Comparison of ENCODE assay signal across 22 cellular contexts in genomic region chr20:4563031-4563430, GRCh38.
"Had no signal": no experiment of that assay in that cellular context is flagged by ENCODE, and none has a peak within 500 bp of the region (broad histone marks: within the 10 kb centered on the region; RNA-seq: fewer than 3 reads in every experiment).

No MANE protein-coding gene starts in this region.

- H3K4me1 ChIP-seq: lower lobe of right lung, psoas muscle, sigmoid colon, spleen, transverse colon, upper lobe of right lung, uterus had no signal

- H3K4me3 ChIP-seq: lower lobe of right lung, ovary, psoas muscle, sigmoid colon, skin epidermis, spleen, thoracic aorta, transverse colon, upper lobe of right lung, uterus had no signal

- H3K27ac ChIP-seq: lower lobe of right lung, ovary, psoas muscle, sigmoid colon, skin epidermis, spleen, thoracic aorta, transverse colon, upper lobe of right lung, uterus had no signal

- DNase-seq: cortex of kidney; effector memory CD8-positive, alpha-beta T cell; hypothalamus; immature natural killer cell; left ventricle myocardium superior; lower lobe of right lung; nucleus accumbens; ovary; posterior cingulate gyrus; psoas muscle; sigmoid colon; spleen; stimulated activated CD4-positive, alpha-beta T cell treated with anti-CD3 and anti-CD28 coated beads, Interleukin-4, amount 100 ng/mL, for 4 hours; substantia nigra; transverse colon; upper lobe of right lung; uterus had no signal

- H3K27me3 ChIP-seq: ovary, sigmoid colon, transverse colon, upper lobe of right lung, uterus had no signal

- H3K36me3 ChIP-seq: lower lobe of right lung, ovary, sigmoid colon, spleen, thoracic aorta, transverse colon, upper lobe of right lung, uterus had no signal

- H3K4me1 Mint-ChIP-seq: immature natural killer cell; naive thymus-derived CD4-positive, alpha-beta T cell; nephron; stimulated activated memory B cell treated with anti-CD40 and anti-IgM and Interleukin-4, amounts not matched to agents 10 μg/mL and 1 μg/mL and 100 μg/mL, for 72 hours had no signal

- H3K9me3 ChIP-seq: ovary, thoracic aorta, transverse colon, upper lobe of right lung, uterus had no signal

- H3K27ac Mint-ChIP-seq: effector memory CD8-positive, alpha-beta T cell; immature natural killer cell; naive thymus-derived CD4-positive, alpha-beta T cell; nephron; stimulated activated memory B cell treated with anti-CD40 and anti-IgM and Interleukin-4, amounts not matched to agents 10 μg/mL and 1 μg/mL and 100 μg/mL, for 72 hours had no signal

- H3K36me3 Mint-ChIP-seq: immature natural killer cell; naive thymus-derived CD4-positive, alpha-beta T cell; stimulated activated memory B cell treated with anti-CD40 and anti-IgM and Interleukin-4, amounts not matched to agents 10 μg/mL and 1 μg/mL and 100 μg/mL, for 72 hours had no signal

- H3K9me3 Mint-ChIP-seq: effector memory CD8-positive, alpha-beta T cell; immature natural killer cell had no signal

- H3K4me3 Mint-ChIP-seq: effector memory CD8-positive, alpha-beta T cell; immature natural killer cell; naive thymus-derived CD4-positive, alpha-beta T cell; nephron; stimulated activated memory B cell treated with anti-CD40 and anti-IgM and Interleukin-4, amounts not matched to agents 10 μg/mL and 1 μg/mL and 100 μg/mL, for 72 hours had no signal
